In the genomic region with DNA sequence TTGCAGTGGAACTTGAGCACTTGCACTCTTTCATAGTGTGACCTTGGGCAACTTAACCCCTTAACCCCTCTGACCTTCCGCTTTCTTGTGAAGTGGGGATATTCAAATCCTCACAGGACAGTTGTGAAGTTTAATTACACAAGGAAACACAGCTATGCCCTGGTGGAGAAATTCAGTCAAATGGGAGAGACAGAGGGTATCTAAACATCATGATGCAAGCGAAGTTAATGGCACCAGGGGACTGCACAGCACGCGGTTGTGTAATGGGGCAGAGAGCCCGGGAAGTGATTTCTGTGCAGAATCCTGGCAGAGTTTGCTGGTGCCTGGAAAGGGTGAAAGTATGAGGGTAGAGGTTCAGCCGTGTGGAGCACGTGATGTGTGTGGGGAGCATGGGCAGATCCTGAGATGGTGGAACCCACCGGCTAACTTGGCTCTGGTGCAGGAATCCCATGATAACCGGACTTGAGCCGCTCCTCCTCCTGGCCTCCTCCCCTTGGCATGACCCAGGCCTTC, we compare ENCODE assay signal across 21 cellular contexts.
"Had no signal": no experiment of that assay in that cellular context is flagged by ENCODE, and none has a peak within 500 bp of the region (broad histone marks: within the 10 kb centered on the region; RNA-seq: fewer than 3 reads in every experiment).

No MANE protein-coding gene starts in this region.

- H3K36me3 ChIP-seq: transverse colon, vagina had no signal

- H3K9me3 Mint-ChIP-seq: activated CD4-positive, alpha-beta T cell treated with anti-CD3 and anti-CD28 coated beads, Interleukin-2, amount 10 ng/mL, durations not matched to agents 24 days and 14 days; activated naive CD8-positive, alpha-beta T cell treated with anti-CD3 and anti-CD28 coated beads for 36 hours; activated T-cell treated with anti-CD3 and anti-CD28 coated beads, Interleukin-2, amount 50 U/mL, for 24 hours; natural killer cell treated with Interleukin-12 subunit alpha and Interleukin-12 subunit beta and Interleukin-15 and Interleukin-18, amount 100 ng/mL, for 72 hours had no signal

- H3K27ac Mint-ChIP-seq: activated CD4-positive, alpha-beta T cell treated with anti-CD3 and anti-CD28 coated beads, Interleukin-2, amount 10 ng/mL, durations not matched to agents 24 days and 14 days; activated naive CD8-positive, alpha-beta T cell treated with anti-CD3 and anti-CD28 coated beads for 36 hours; activated T-cell treated with anti-CD3 and anti-CD28 coated beads, Interleukin-2, amount 50 U/mL, for 24 hours; natural killer cell treated with Interleukin-12 subunit alpha and Interleukin-12 subunit beta and Interleukin-15 and Interleukin-18, amount 100 ng/mL, for 72 hours; T-helper 17 cell had no signal

- H3K4me1 ChIP-seq: vagina had no signal

- H3K27me3 Mint-ChIP-seq: activated CD4-positive, alpha-beta T cell treated with anti-CD3 and anti-CD28 coated beads, Interleukin-2, amount 10 ng/mL, durations not matched to agents 24 days and 14 days; activated naive CD8-positive, alpha-beta T cell treated with anti-CD3 and anti-CD28 coated beads for 36 hours; activated T-cell treated with anti-CD3 and anti-CD28 coated beads, Interleukin-2, amount 50 U/mL, for 24 hours; natural killer cell treated with Interleukin-12 subunit alpha and Interleukin-12 subunit beta and Interleukin-15 and Interleukin-18, amount 100 ng/mL, for 72 hours; T-helper 17 cell had no signal

- DNase-seq: activated CD4-positive, alpha-beta T cell treated with anti-CD3 and anti-CD28 coated beads, Interleukin-2, amount 10 ng/mL, durations not matched to agents 24 days and 14 days; activated CD4-positive, CD25-positive, alpha-beta regulatory T cell; activated naive CD4-positive, alpha-beta T cell treated with Interleukin-2 at 50 U/mL for 16 hours; activated naive CD8-positive, alpha-beta T cell treated with anti-CD3 and anti-CD28 coated beads for 36 hours; activated T-cell treated with anti-CD3 and anti-CD28 coated beads, Interleukin-2, amount 50 U/mL, for 24 hours; amniotic stem cell; cortex of kidney; effector CD4-positive, alpha-beta T cell; erythroblast; foreskin fibroblast; left lung; midbrain; posterior cingulate gyrus; spleen; stomach; SW 1271; T-helper 17 cell; transverse colon had no signal

- H3K27ac ChIP-seq: left lung, SK-N-MC, spleen, stomach, transverse colon, vagina had no signal

- H3K4me3 Mint-ChIP-seq: activated CD4-positive, alpha-beta T cell treated with anti-CD3 and anti-CD28 coated beads, Interleukin-2, amount 10 ng/mL, durations not matched to agents 24 days and 14 days; activated naive CD8-positive, alpha-beta T cell treated with anti-CD3 and anti-CD28 coated beads for 36 hours; activated T-cell treated with anti-CD3 and anti-CD28 coated beads, Interleukin-2, amount 50 U/mL, for 24 hours; natural killer cell treated with Interleukin-12 subunit alpha and Interleukin-12 subunit beta and Interleukin-15 and Interleukin-18, amount 100 ng/mL, for 72 hours; T-helper 17 cell had no signal

- ATAC-seq: left lung; natural killer cell treated with Interleukin-12 subunit alpha and Interleukin-12 subunit beta and Interleukin-15 and Interleukin-18, amount 100 ng/mL, for 72 hours; T-helper 17 cell had no signal

- H3K27me3 ChIP-seq: left lung, spleen, stomach, transverse colon, vagina had no signal

- H3K9me3 ChIP-seq: left lung, spleen, stomach, transverse colon, vagina had no signal

- H3K4me3 ChIP-seq: left lung, SK-N-MC, spleen, stomach, transverse colon, vagina had no signal
